Comparison of ENCODE assay signal across 8 cellular contexts in the genomic region with DNA sequence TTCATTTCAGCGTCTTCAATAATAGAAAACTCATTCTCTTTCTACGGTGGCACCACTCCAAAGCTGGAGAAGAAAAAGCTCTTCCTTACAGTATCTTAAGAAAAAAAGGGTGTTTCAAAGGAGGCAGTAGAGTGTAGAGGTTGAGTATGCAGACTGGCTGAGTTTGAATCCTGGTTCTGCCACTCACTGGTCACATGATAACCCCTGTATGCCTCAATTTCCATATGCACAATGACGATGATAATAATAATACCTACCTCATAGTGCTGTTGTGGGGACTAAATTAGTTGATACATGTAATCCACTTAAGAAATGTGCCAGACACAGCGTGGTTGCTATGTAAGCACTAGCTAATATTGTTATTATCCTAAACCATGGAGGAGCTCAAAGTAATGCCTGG. TPM values are rescaled to one million over a fixed set of nuclear protein-coding genes. Genes with fewer than 3 reads are reported as not detected.
A peak's percentile ranks its signal among the peaks of the same experiment; 100 is the strongest.
DNase-seq lines count a peak whose midpoint lies in the region; ATAC-seq, FAIRE-seq and TF ChIP-seq lines count a peak whose summit lies in the region.

No MANE protein-coding gene starts in this region.

- H3K79me2 ChIP-seq in OCI-LY7 (ENCODE audit: insufficient read depth, low read depth, low read length), result peaks cover 99% of the 10 kb centered on the region
- H3K79me2 ChIP-seq in endothelial cell of umbilical vein (ENCODE audit: control insufficient read depth, insufficient read depth, low read length), result peaks cover 85% of the 10 kb centered on the region

- TF ChIP-seq CTCF in OCI-LY7 (conservative IDR thresholded peaks at IDR 0.05; ENCODE audit: low read length), result no peak
- TF ChIP-seq CTCF in endothelial cell of umbilical vein (IDR thresholded peaks at IDR 0.05; ENCODE audit: extremely low read depth in 1 of 2, insufficient read depth in 1 of 2, low read depth in 1 of 2, low read length in 2 of 2), result no peak
- no peak for TF ChIP-seq CTCF in sigmoid colon (IDR thresholded peaks at IDR 0.05)

- peaks cover 44% of the 10 kb centered on the region for H3K4me1 ChIP-seq in OCI-LY7 (ENCODE audit: insufficient read depth, low read length, poor library complexity, severe bottlenecking)
- peaks cover 9% of the 10 kb centered on the region for H3K4me1 ChIP-seq in endothelial cell of umbilical vein (ENCODE audit: control insufficient read depth, extremely low read depth, insufficient read depth, low read length)
- peaks cover 0 to 59% (median 47%) of the 10 kb centered on the region in 4 donors for H3K4me1 ChIP-seq in sigmoid colon

- peak overlapping the region; percentile 91 for H3K27ac ChIP-seq in OCI-LY7 (ENCODE audit: low read depth, low read length, poor library complexity, severe bottlenecking)
- H3K27ac ChIP-seq in endothelial cell of umbilical vein (ENCODE audit: insufficient read depth, low read depth, low read length), result no peak overlapping the region
- peak overlapping the region; percentile 92 to 99 (median 98) for H3K27ac ChIP-seq in sigmoid colon

- no peak for FAIRE-seq in endothelial cell of umbilical vein (lab: Jason Lieb, UNC)

- DNase-seq in OCI-LY7 (ENCODE audit: low spot score) (peak; percentile 27), endothelial cell of umbilical vein (ENCODE audit: low read depth, low spot score) (no peak), sigmoid colon (no peak), GDM1 (lab: John Stamatoyannopoulos, UW) (no peak), NCI-H2227 treated with DMSO at 0.1 percent for 48 hours (lab: John Stamatoyannopoulos, UW) (no peak)

- H3K4me2 ChIP-seq in OCI-LY7 (ENCODE audit: low read length) (peak overlapping the region; percentile 93), endothelial cell of umbilical vein (ENCODE audit: insufficient read depth, low read length) (peak overlapping the region; percentile 69)

- CTCF ChIA-PET in OCI-LY7 (lab: Charles Lee; ENCODE audit: unreplicated experiment), result interaction anchor here (0.5 to 0.7 kb wide), 3 partner anchors 9 to 60 kb away, joined by 3 read pairs; no protein-coding TSS in a partner anchor
- CTCF ChIA-PET in endothelial cell of umbilical vein (lab: Charles Lee), result interaction anchor here (0.9 to 1.9 kb wide), 5 partner anchors 12 to 563 kb away, joined by 3 to 12 read pairs (median 4); no protein-coding TSS in a partner anchor

- no peak for TF ChIP-seq POLR2A in endothelial cell of umbilical vein (IDR thresholded peaks at IDR 0.05; ENCODE audit: low read depth, low read length)
- no peak for TF ChIP-seq POLR2A in sigmoid colon (IDR thresholded peaks at IDR 0.05)

- BruUV-seq in OCI-LY7 (replicated peaks; lab: Mats Ljungman, UMichigan) (no TSS peak), endothelial cell of umbilical vein (replicated peaks; lab: Mats Ljungman, UMichigan) (no TSS peak)

- no peaks in the 10 kb centered on the region for H3K9me1 ChIP-seq in endothelial cell of umbilical vein (replicated peaks; ENCODE audit: control insufficient read depth, extremely low read depth, insufficient read depth, low read length)

- intact Hi-C loops in OCI-LY7 (cut with micrococcal nuclease; ENCODE audit: unreplicated experiment), result loop anchor here (5.0 to 10.0 kb wide), 2 partner anchors 34 to 639 kb away; a partner anchor contains a TSS
- intact Hi-C loops in endothelial cell of umbilical vein (cut with micrococcal nuclease), result no loop called here
- intact Hi-C loops in sigmoid colon (cut with DNase I), result no loop called here

- H2AFZ ChIP-seq in OCI-LY7 (ENCODE audit: low read length), result no peak overlapping the region
- H2AFZ ChIP-seq in endothelial cell of umbilical vein (ENCODE audit: low read depth, low read length), result no peak overlapping the region

- ATAC-seq in GM19035 (IDR thresholded peaks at IDR 0.05; ENCODE audit: unreplicated experiment) (no peak), HG03342 (IDR thresholded peaks at IDR 0.05; ENCODE audit: unreplicated experiment) (no peak)

- TF ChIP-seq EP300 in sigmoid colon (IDR thresholded peaks at IDR 0.05), result no peak

- H3K9me3 ChIP-seq in OCI-LY7 (ENCODE audit: low read length) (no peaks in the 10 kb centered on the region), endothelial cell of umbilical vein (replicated peaks; ENCODE audit: control insufficient read depth, insufficient read depth, low read length) (no peaks in the 10 kb centered on the region), sigmoid colon (no peaks in the 10 kb centered on the region)

- H3K36me3 ChIP-seq in OCI-LY7 (ENCODE audit: insufficient read depth, low read length) (peaks cover 87% of the 10 kb centered on the region), endothelial cell of umbilical vein (ENCODE audit: control insufficient read depth in 2 of 2, extremely low read depth in 1 of 2, insufficient read depth in 2 of 2, low read length in 2 of 2) (peaks cover 0 to 5% of the 10 kb centered on the region in 2 experiments), sigmoid colon (no peaks in the 10 kb centered on the region)

- H3K9me2 ChIP-seq in OCI-LY7 (ENCODE audit: insufficient read depth, low read length), result no peaks in the 10 kb centered on the region

- H3K9ac ChIP-seq in endothelial cell of umbilical vein (replicated peaks; ENCODE audit: extremely low read depth, insufficient read depth, low read length), result no peak overlapping the region

- H3K4me3 ChIP-seq in GM08714 (ENCODE audit: low read length) (peak overlapping the region; percentile 89), OCI-LY7 (ENCODE audit: low read depth, low read length, poor library complexity, severe bottlenecking) (peak overlapping the region; percentile 95), endothelial cell of umbilical vein (replicated peaks in 1 of 3; ENCODE audit: insufficient read depth in 1 of 3, low read depth in 1 of 3, low read length in 3 of 3) (no peak overlapping the region), sigmoid colon (peak overlapping the region in 1 of 4 donors; percentile 97)

- POLR2A ChIA-PET in OCI-LY7 (lab: Charles Lee), result interaction anchor here (0.6 to 6.0 kb wide), 11 partner anchors 9 to 41 kb away, joined by 3 to 96 read pairs (median 4); no protein-coding TSS in a partner anchor
- POLR2A ChIA-PET in endothelial cell of umbilical vein (lab: Charles Lee), result no interaction called here

- dilution Hi-C loops in endothelial cell of umbilical vein (cut with MboI; ENCODE audit: extremely low pct_ligation_motif_present, low sequenced_read_pairs), result no loop called here

- WGBS in sigmoid colon, 2 donors, result 52 to 73% methylated on average over 4 of the region's 4 CpGs

- H3K27me3 ChIP-seq in endothelial cell of umbilical vein (ENCODE audit: control insufficient read depth in 2 of 2, insufficient read depth in 2 of 2, low read length in 2 of 2) (no peaks in the 10 kb centered on the region), sigmoid colon (no peaks in the 10 kb centered on the region)

- H4K20me1 ChIP-seq in OCI-LY7 (ENCODE audit: insufficient read depth, low read length) (peaks cover 48% of the 10 kb centered on the region), endothelial cell of umbilical vein (replicated peaks; ENCODE audit: control insufficient read depth, extremely low read depth, insufficient read depth, low read length) (no peaks in the 10 kb centered on the region)

TF ChIP-seq in endothelial cell of umbilical vein, 7 proteins besides CTCF, POLR2A, EP300 and RAD21:
- TF ChIP-seq, protein P1, sequence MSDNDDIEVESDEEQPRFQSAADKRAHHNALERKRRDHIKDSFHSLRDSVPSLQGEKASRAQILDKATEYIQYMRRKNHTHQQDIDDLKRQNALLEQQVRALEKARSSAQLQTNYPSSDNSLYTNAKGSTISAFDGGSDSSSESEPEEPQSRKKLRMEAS (IDR thresholded peaks at IDR 0.05; ENCODE audit: insufficient read depth, insufficient read length), result no peak
- TF ChIP-seq EZH2 (IDR thresholded peaks at IDR 0.05; ENCODE audit: borderline replicate concordance, low read depth, low read length, severe bottlenecking), result no peak
- no peak for TF ChIP-seq MYC (IDR thresholded peaks at IDR 0.05; ENCODE audit: low read depth, low read length)
- no peak for TF ChIP-seq FOS (IDR thresholded peaks at IDR 0.05; ENCODE audit: borderline replicate concordance, insufficient read depth, low read length)
- no peak for TF ChIP-seq JUN (IDR thresholded peaks at IDR 0.05; ENCODE audit: borderline replicate concordance, insufficient read depth, insufficient read length, low read depth)
- TF ChIP-seq GATA2 (IDR thresholded peaks at IDR 0.05; ENCODE audit: insufficient read depth, insufficient read length, low read depth, low read length), result no peak
- TF ChIP-seq POLR2AphosphoS5 (IDR thresholded peaks at IDR 0.05; ENCODE audit: insufficient read depth, low read depth, low read length), result no peak

RNA-seq across cellular contexts. Expression of a gene that starts 4.5 kb away (rescaled TPM):
- 232 and 282 TPM in 2 replicates for total RNA-seq in OCI-LY7 (2014; rRNA removed; shearing (Covaris generic))
- 563 and 580 TPM in 2 replicates for total RNA-seq in OCI-LY7 (2022)
- 169 and 179 TPM in 2 replicates for total RNA-seq in endothelial cell of umbilical vein
- 29.4 and 37.9 TPM in 2 replicates for polyA plus RNA-seq in endothelial cell of umbilical vein
- 87.1 and 87.3 TPM in 2 replicates for polyA plus RNA-seq in endothelial cell of umbilical vein (2011; cell fraction: cytosol; rRNA removed)
- polyA plus RNA-seq in endothelial cell of umbilical vein (2011; cell fraction: nucleus; rRNA removed), result 53.8 and 56.4 TPM in 2 replicates
- 136 and 198 TPM in 2 replicates for polyA plus RNA-seq in endothelial cell of umbilical vein (2012)
- polyA minus RNA-seq in endothelial cell of umbilical vein, result 57.5 and 60.2 TPM in 2 replicates
- 58.3 TPM for polyA minus RNA-seq in endothelial cell of umbilical vein (2011; cell fraction: cytosol; rRNA and poly(A)+ RNA removed)
- 33.2 and 34.9 TPM in 2 replicates for polyA minus RNA-seq in endothelial cell of umbilical vein (2011; cell fraction: nucleus; rRNA and poly(A)+ RNA removed)
- total RNA-seq in sigmoid colon, result 10 to 100 TPM; 37.6 to 71.2 (median 58.9) TPM
- polyA plus RNA-seq in sigmoid colon, result 100 to 1,000 TPM in 1 of 3 donors, 10 to 100 TPM in 2; 67.3 to 152 (median 82.1) TPM

Comparison
In these comparisons a context has a peak if more than half of its experiments do, and no peak if none do; other contexts are left out.
1. H3K4me3 ChIP-seq: peak in GM08714 (single experiment) and OCI-LY7 (single experiment); none in endothelial cell of umbilical vein (0 of 3).